Comparison of ENCODE assay signal across 11 cellular contexts in the genomic region with DNA sequence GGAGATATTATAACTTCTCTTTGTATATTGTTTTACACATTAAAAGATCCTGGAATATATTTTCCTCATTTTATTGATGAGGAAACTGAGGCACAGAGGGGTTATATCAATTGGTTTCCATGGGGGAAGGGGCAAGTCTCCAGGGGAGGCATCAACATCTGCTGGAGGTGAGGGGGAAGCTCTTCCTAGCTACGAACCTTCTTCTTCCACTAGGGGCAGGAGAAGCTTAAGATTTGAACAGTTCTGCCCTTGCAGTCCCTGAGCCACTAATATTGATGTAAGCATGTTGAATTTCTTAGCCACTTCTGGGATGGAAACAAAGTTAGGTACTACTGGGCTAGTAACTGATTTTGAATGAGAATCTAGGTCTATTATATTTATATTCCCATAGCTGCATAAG.
DNase-seq lines count a peak whose midpoint lies in the region; ATAC-seq and TF ChIP-seq lines count a peak whose summit lies in the region.
"Had no signal": no experiment of that assay in that cellular context is flagged by ENCODE, and none has a peak within 500 bp of the region (broad histone marks: within the 10 kb centered on the region; RNA-seq: fewer than 3 reads in every experiment).

No MANE protein-coding gene starts in this region.

- H2BK5ac ChIP-seq in mesendoderm (ENCODE audit: low read length), result no peak overlapping the region

- peak; percentile 69 for ATAC-seq in HG02852 (IDR thresholded peaks at IDR 0.05; ENCODE audit: unreplicated experiment)
- ATAC-seq in GM21515 (IDR thresholded peaks at IDR 0.05; ENCODE audit: unreplicated experiment), result no peak
- ATAC-seq: activated T-cell treated with anti-CD3 and anti-CD28 coated beads, Interleukin-2, amount 50 U/mL, for 4 hours; mucosa of descending colon had no signal

- no CpG with 5 or more reads among the region's 1 CpG for WGBS in mesendoderm (ENCODE audit: extremely low coverage, insufficient coverage, low lambda C conversion rate)

- H3K9me2 ChIP-seq in SU-DHL-6 (replicated peaks; ENCODE audit: insufficient read depth, low read length), result no peaks in the 10 kb centered on the region

- H3F3A ChIP-seq in SU-DHL-6 (ENCODE audit: insufficient read depth), result peaks cover 17% of the 10 kb centered on the region

- no peak overlapping the region for H4K8ac ChIP-seq in mesendoderm (ENCODE audit: low read depth, low read length)

- H3K27ac ChIP-seq in SU-DHL-6 (ENCODE audit: low read depth, low read length) (no peak overlapping the region), mesendoderm (ENCODE audit: low read depth, low read length) (no peak overlapping the region), vagina (no peak overlapping the region)
- H3K27ac ChIP-seq: thoracic aorta had no signal

- H3K56ac ChIP-seq in mesendoderm (ENCODE audit: low read length), result no peak overlapping the region

- H3K4me3 ChIP-seq in SU-DHL-6 (ENCODE audit: insufficient read depth, low read length, poor library complexity, severe bottlenecking), result no peak overlapping the region
- H3K4me3 ChIP-seq in mesendoderm (ENCODE audit: low read length), result no peak overlapping the region
- H3K4me3 ChIP-seq in vagina, result no peak overlapping the region
- H3K4me3 ChIP-seq: mucosa of descending colon, thoracic aorta had no signal

- TF ChIP-seq CTCF in SU-DHL-6 (IDR thresholded peaks at IDR 0.05; ENCODE audit: insufficient read depth, low read length, poor library complexity, severe bottlenecking) (peak; percentile 89), vagina (IDR thresholded peaks at IDR 0.05) (no peak)

- no peak overlapping the region for H3K23ac ChIP-seq in mesendoderm (ENCODE audit: low read length)

- no peak overlapping the region for H2BK15ac ChIP-seq in mesendoderm (replicated peaks; ENCODE audit: low read depth)

- H3K79me2 ChIP-seq in SU-DHL-6 (ENCODE audit: insufficient read depth, low read length) (no peaks in the 10 kb centered on the region), mesendoderm (ENCODE audit: control insufficient read depth, insufficient read depth, low read length) (no peaks in the 10 kb centered on the region)

- intact Hi-C loops in vagina (cut with DNase I), result no loop called here

- H3K9me3 ChIP-seq in SU-DHL-6 (ENCODE audit: insufficient read depth, low read length) (no peaks in the 10 kb centered on the region), vagina (no peaks in the 10 kb centered on the region)
- H3K9me3 ChIP-seq: mucosa of descending colon, thoracic aorta had no signal

- H4K5ac ChIP-seq in mesendoderm (ENCODE audit: low read length), result no peak overlapping the region

- H3K4me2 ChIP-seq in SU-DHL-6 (ENCODE audit: low read depth, low read length, poor library complexity, severe bottlenecking) (no peak overlapping the region), mesendoderm (ENCODE audit: low read length) (no peak overlapping the region)

- H3K9ac ChIP-seq in SU-DHL-6 (ENCODE audit: low read length) (no peak overlapping the region), mesendoderm (ENCODE audit: low read length) (no peak overlapping the region)

- DNase-seq in DMS 273 (lab: John Stamatoyannopoulos, UW; ENCODE audit: unreplicated experiment), result peak; percentile 21
- no peak for DNase-seq in DMS 273 treated with DMSO at 0.1 percent for 48 hours (lab: John Stamatoyannopoulos, UW)
- peak; percentile 69 for DNase-seq in mesendoderm
- DNase-seq in vagina (ENCODE audit: extremely low spot score in 2 of 2), result no peak
- no peak for DNase-seq in mesenteric fat pad (ENCODE audit: low spot score)
- DNase-seq: activated T-cell treated with anti-CD3 and anti-CD28 coated beads, Interleukin-2, amount 50 U/mL, for 4 hours; mucosa of descending colon had no signal

- no peaks in the 10 kb centered on the region for H4K20me1 ChIP-seq in SU-DHL-6 (ENCODE audit: low read depth, low read length)

- no peak overlapping the region for H2BK120ac ChIP-seq in mesendoderm (ENCODE audit: low read depth, low read length)

- no peaks in the 10 kb centered on the region for H3K79me1 ChIP-seq in mesendoderm (ENCODE audit: low read length)

- H3K4me1 ChIP-seq in mesendoderm (ENCODE audit: control insufficient read depth, low read depth, low read length), result no peaks in the 10 kb centered on the region
- H3K4me1 ChIP-seq in vagina, result no peaks in the 10 kb centered on the region

- no peak overlapping the region for H2AFZ ChIP-seq in SU-DHL-6 (ENCODE audit: low read depth, low read length, severe bottlenecking)

- H2AK5ac ChIP-seq in mesendoderm (ENCODE audit: low read length), result no peak overlapping the region

- no peak for TF ChIP-seq POLR2A in vagina (IDR thresholded peaks at IDR 0.05)

- H3K36me3 ChIP-seq in SU-DHL-6 (ENCODE audit: low read length) (no peaks in the 10 kb centered on the region), mesendoderm (ENCODE audit: control insufficient read depth, insufficient read depth, low read length) (no peaks in the 10 kb centered on the region), vagina (no peaks in the 10 kb centered on the region)
- H3K36me3 ChIP-seq: thoracic aorta had no signal

- H3K4ac ChIP-seq in mesendoderm (ENCODE audit: low read depth, low read length), result no peak overlapping the region

- no peaks in the 10 kb centered on the region for H3K27me3 ChIP-seq in SU-DHL-6 (ENCODE audit: low read length)
- no peaks in the 10 kb centered on the region for H3K27me3 ChIP-seq in mesendoderm (ENCODE audit: insufficient read depth, low read length, poor library complexity)
- no peaks in the 10 kb centered on the region for H3K27me3 ChIP-seq in vagina

- H3K18ac ChIP-seq in mesendoderm (ENCODE audit: low read length), result no peak overlapping the region

Comparison
In these comparisons a context has a peak if more than half of its experiments do, and no peak if none do; other contexts are left out.
1. DNase-seq: peak in DMS 273 (single experiment) and mesendoderm (single experiment); none in DMS 273 treated with DMSO at 0.1 percent for 48 hours (single experiment), vagina (0 of 2) and mesenteric fat pad (single experiment).